In the genomic region with DNA sequence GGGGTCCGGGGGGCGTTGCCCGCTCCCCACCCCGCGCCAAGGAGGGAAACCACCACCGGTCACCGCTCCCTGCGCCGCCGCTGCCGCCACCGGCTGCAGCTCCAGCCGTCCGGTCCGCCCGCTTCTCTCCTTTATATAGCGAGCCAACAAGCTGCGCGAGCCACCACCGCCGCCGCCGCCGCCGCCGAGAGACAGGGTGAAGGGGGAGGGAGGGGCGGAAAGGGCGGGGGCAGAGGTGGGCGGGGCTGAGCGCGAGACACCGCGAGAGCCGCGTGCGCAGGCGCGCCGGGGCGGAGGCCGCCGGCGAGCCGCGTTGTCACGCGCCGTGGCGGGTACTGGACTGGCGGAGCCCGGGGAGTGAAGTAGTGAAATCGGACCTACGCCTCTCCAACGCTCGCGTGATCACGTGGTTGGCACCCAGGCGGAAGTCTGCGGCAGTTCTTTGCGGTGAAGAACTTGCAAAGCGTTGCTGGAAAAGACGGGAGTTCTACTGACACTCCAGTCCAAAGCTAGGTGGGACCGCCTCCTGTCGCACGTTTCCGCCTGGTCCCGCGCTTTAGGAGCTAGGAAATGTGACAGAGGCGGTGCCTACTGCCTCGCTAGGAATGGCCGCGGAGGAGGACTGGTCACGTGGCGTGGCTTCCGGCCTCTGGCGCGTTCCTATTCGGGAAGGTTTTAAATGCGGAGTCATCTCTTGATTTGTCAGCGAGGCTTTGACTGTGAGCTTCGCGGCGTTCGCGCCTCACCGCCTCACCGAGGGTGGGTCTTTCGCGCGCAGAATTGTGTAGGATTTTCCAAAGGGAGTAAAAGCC, we compare ENCODE assay signal across 8 cellular contexts. TPM values are rescaled to one million over a fixed set of nuclear protein-coding genes. Genes with fewer than 3 reads are reported as not detected.
DNase-seq lines count a peak whose midpoint lies in the region; ATAC-seq lines count a peak whose summit lies in the region.

A gene (minus strand): TSS at position 193 of the 812 bp plus-strand sequence. CDS start 441 bp downstream, outside the sequence.

- peak within 1 kb of the TSS; percentile 99 to 100 for H3K18ac ChIP-seq in mesenchymal stem cell (ENCODE audit: low read depth in 1 of 2, low read length in 2 of 2)

- peak within 1 kb of the TSS; percentile 96 for H2BK15ac ChIP-seq in mesenchymal stem cell (ENCODE audit: low read depth, poor library complexity, severe bottlenecking)

- no peaks in the 10 kb centered on the region for H3K4me1 ChIP-seq in NT2/D1 (ENCODE audit: insufficient read depth, insufficient read length)
- H3K4me1 ChIP-seq in endocrine pancreas (ENCODE audit: control insufficient read depth, insufficient read depth, low read length) = peaks cover 24% of the 10 kb centered on the region
- H3K4me1 ChIP-seq in mesenchymal stem cell (ENCODE audit: control insufficient read depth, insufficient read depth, low read depth, low read length) = peaks cover 2% of the 10 kb centered on the region

- peak within 1 kb of the TSS; percentile 100 for H4K91ac ChIP-seq in mesenchymal stem cell (ENCODE audit: low read length)

- no peaks in the 10 kb centered on the region for H3K9me3 Mint-ChIP-seq in activated CD8-positive, alpha-beta memory T cell treated with anti-CD3 and anti-CD28 coated beads, Interleukin-2, amount 10 ng/mL, durations not matched to agents 7 days and 5 days (ENCODE audit: low read depth)

- peak within 1 kb of the TSS; percentile 100 for H3K27ac ChIP-seq in mesenchymal stem cell (ENCODE audit: low read length, poor library complexity, severe bottlenecking)

- peak within 1 kb of the TSS; percentile 91 for H2AK5ac ChIP-seq in mesenchymal stem cell (ENCODE audit: low read length, severe bottlenecking)

- H3K4ac ChIP-seq in mesenchymal stem cell (ENCODE audit: low read depth in 1 of 2, low read length in 2 of 2) = peak within 1 kb of the TSS; percentile 96 to 98

- H3K14ac ChIP-seq in mesenchymal stem cell (ENCODE audit: low read length in 2 of 2) = peak within 1 kb of the TSS; percentile 74 to 87

- H3K27me3 Mint-ChIP-seq in activated CD8-positive, alpha-beta memory T cell treated with anti-CD3 and anti-CD28 coated beads, Interleukin-2, amount 10 ng/mL, durations not matched to agents 7 days and 5 days = peaks cover 3% of the 10 kb centered on the region

- H2BK5ac ChIP-seq in mesenchymal stem cell (ENCODE audit: low read depth, low read length, poor library complexity, severe bottlenecking) = peak within 1 kb of the TSS; percentile 100

- H3K4me1 Mint-ChIP-seq in activated CD8-positive, alpha-beta memory T cell treated with anti-CD3 and anti-CD28 coated beads, Interleukin-2, amount 10 ng/mL, durations not matched to agents 7 days and 5 days = peaks cover 38% of the 10 kb centered on the region

- H3K23ac ChIP-seq in mesenchymal stem cell (ENCODE audit: low read length in 2 of 2) = peak within 1 kb of the TSS in 1 of 2 experiments; percentile 75

- H2BK120ac ChIP-seq in mesenchymal stem cell (ENCODE audit: low read depth, low read length) = peak within 1 kb of the TSS; percentile 98

- peak within 1 kb of the TSS; percentile 77 for H3K4me2 ChIP-seq in mesenchymal stem cell (ENCODE audit: low read length, poor library complexity, severe bottlenecking)

- H3K36me3 ChIP-seq in NT2/D1 (ENCODE audit: insufficient read depth, insufficient read length, low read length) (peaks cover 7% of the 10 kb centered on the region), endocrine pancreas (ENCODE audit: control insufficient read depth, insufficient read depth, low read length) (no peaks in the 10 kb centered on the region), mesenchymal stem cell (ENCODE audit: control insufficient read depth in 1 of 2, insufficient read depth in 2 of 2, low read depth in 1 of 2, low read length in 2 of 2) (peaks cover 0 to 7% of the 10 kb centered on the region in 2 experiments)

- H3K4me3 Mint-ChIP-seq in activated CD8-positive, alpha-beta memory T cell treated with anti-CD3 and anti-CD28 coated beads, Interleukin-2, amount 10 ng/mL, durations not matched to agents 7 days and 5 days = peak within 1 kb of the TSS; percentile 93

- ATAC-seq in GM21381 (IDR thresholded peaks at IDR 0.05; ENCODE audit: unreplicated experiment) = peak; percentile 74
- peak; percentile 80 for ATAC-seq in activated CD8-positive, alpha-beta memory T cell treated with anti-CD3 and anti-CD28 coated beads, Interleukin-2, amount 10 ng/mL, durations not matched to agents 7 days and 5 days

- H3K9me3 ChIP-seq in NT2/D1 (ENCODE audit: insufficient read depth, low read length) (no peaks in the 10 kb centered on the region), endocrine pancreas (ENCODE audit: control insufficient read depth, low read length) (no peaks in the 10 kb centered on the region), mesenchymal stem cell (ENCODE audit: control insufficient read depth, low read length) (no peaks in the 10 kb centered on the region)

- DNase-seq in COR-L47 (lab: John Stamatoyannopoulos, UW) (peak; percentile 97), HUDEP-2 (lab: John Stamatoyannopoulos, UW; ENCODE audit: unreplicated experiment in 76 of 76) (peak; percentile 67 to 99 (median 94)), NT2/D1 (ENCODE audit: low read depth, low spot score) (peak; percentile 77), mesenchymal stem cell (peak; percentile 97)
- peak; percentile 96 for DNase-seq in activated CD8-positive, alpha-beta memory T cell treated with anti-CD3 and anti-CD28 coated beads, Interleukin-2, amount 10 ng/mL, durations not matched to agents 7 days and 5 days
- peak; percentile 91 for DNase-seq in stimulated activated CD8-positive, alpha-beta memory T cell treated with anti-CD3 and anti-CD28 coated beads, Interleukin-12 subunit alpha, Interleukin-12 subunit beta, amount 100 ng/mL, for 4 hours (ENCODE audit: low read depth)

- H2BK12ac ChIP-seq in mesenchymal stem cell (ENCODE audit: low read length in 2 of 2) = peak within 1 kb of the TSS in 1 of 2 experiments; percentile 87

- peaks cover 18% of the 10 kb centered on the region for H3K36me3 Mint-ChIP-seq in activated CD8-positive, alpha-beta memory T cell treated with anti-CD3 and anti-CD28 coated beads, Interleukin-2, amount 10 ng/mL, durations not matched to agents 7 days and 5 days

- under 1% methylated on average over 64 of the region's 90 CpGs for WGBS in mesenchymal stem cell

- H3K27me3 ChIP-seq in NT2/D1 (ENCODE audit: insufficient read depth, insufficient read length) (no peaks in the 10 kb centered on the region), endocrine pancreas (ENCODE audit: control insufficient read depth, insufficient read depth, low read length) (no peaks in the 10 kb centered on the region), mesenchymal stem cell (ENCODE audit: control insufficient read depth in 1 of 2, insufficient read depth in 1 of 2, low read length in 2 of 2) (no peaks in the 10 kb centered on the region)

- H3K4me3 ChIP-seq in NT2/D1 (ENCODE audit: insufficient read length, low read depth) (peak within 1 kb of the TSS; percentile 64), endocrine pancreas (ENCODE audit: control insufficient read depth, insufficient read depth, low read length) (peak within 1 kb of the TSS; percentile 91), mesenchymal stem cell (ENCODE audit: insufficient read depth in 1 of 2, low read depth in 1 of 2, low read length in 2 of 2) (peak within 1 kb of the TSS; percentile 91 to 97)

- CTCF ChIA-PET in activated CD8-positive, alpha-beta memory T cell treated with anti-CD3 and anti-CD28 coated beads, Interleukin-2, amount 10 ng/mL, durations not matched to agents 7 days and 5 days (lab: Charles Lee) = interaction anchor here (1.2 to 1.8 kb wide), 6 partner anchors 20 to 290 kb away, joined by 3 to 7 read pairs (median 4); no protein-coding TSS in a partner anchor

- peak within 1 kb of the TSS; percentile 46 for H2AFZ ChIP-seq in mesenchymal stem cell (ENCODE audit: low read depth, low read length)

- H4K8ac ChIP-seq in mesenchymal stem cell (ENCODE audit: low read length) = peak within 1 kb of the TSS; percentile 100

- peak within 1 kb of the TSS; percentile 90 for H3K9ac ChIP-seq in NT2/D1 (ENCODE audit: insufficient read length, low read depth)
- peak within 1 kb of the TSS; percentile 96 for H3K9ac ChIP-seq in endocrine pancreas (ENCODE audit: control insufficient read depth, insufficient read depth, low read length)
- peak within 1 kb of the TSS; percentile 100 for H3K9ac ChIP-seq in mesenchymal stem cell (ENCODE audit: low read length)

- peaks cover 2% of the 10 kb centered on the region for H3K79me1 ChIP-seq in mesenchymal stem cell (replicated peaks; ENCODE audit: low read length, poor library complexity, severe bottlenecking)

- peak within 1 kb of the TSS; percentile 99 for H3K27ac Mint-ChIP-seq in activated CD8-positive, alpha-beta memory T cell treated with anti-CD3 and anti-CD28 coated beads, Interleukin-2, amount 10 ng/mL, durations not matched to agents 7 days and 5 days

RNA-seq across cellular contexts. Expression of the gene that starts here (rescaled TPM):
- 10 to 100 TPM; 32.2 to 34.7 TPM for total RNA-seq in activated CD8-positive, alpha-beta memory T cell treated with anti-CD3 and anti-CD28 coated beads, Interleukin-2, amount 10 ng/mL, durations not matched to agents 7 days and 5 days
- polyA plus RNA-seq in mesenchymal stem cell (2013, experiment 1 of 2) = 18.2 TPM
- 19.9 TPM for polyA plus RNA-seq in mesenchymal stem cell (2013, experiment 2 of 2)

Comparison
In these comparisons a context has a peak if more than half of its experiments do, and no peak if none do; other contexts are left out.
1. Peak in every context shown above with its lines: DNase-seq, ATAC-seq, H3K4me3 ChIP-seq and H3K27ac ChIP-seq.